In the genomic region with DNA sequence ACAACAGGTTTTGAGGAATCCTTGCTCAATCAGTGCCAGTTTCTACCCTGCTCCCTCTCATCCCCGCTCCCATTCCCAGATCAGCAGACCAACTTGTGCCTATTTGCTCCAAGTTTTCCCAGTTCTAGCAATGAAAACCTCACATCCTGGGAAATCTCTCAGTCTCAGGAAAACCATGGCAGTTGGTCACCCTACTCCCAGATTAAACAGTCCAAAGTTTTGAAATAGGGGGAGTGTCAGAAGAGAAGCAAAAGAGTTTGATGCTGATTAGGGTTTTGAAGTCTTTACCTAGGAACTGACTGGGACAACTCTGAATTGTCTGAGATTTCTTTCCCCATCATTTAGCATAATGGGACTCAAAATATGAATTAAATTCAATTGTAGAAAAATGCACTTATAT, we compare ENCODE assay signal across 3 cellular contexts.
TF ChIP-seq lines count a peak whose summit lies in the region.

No MANE protein-coding gene starts in this region.

TF ChIP-seq in liver, 16 proteins besides CTCF, POLR2A, EP300 and RAD21:
- peak; percentile 28 to 52 for TF ChIP-seq HNF4A (conservative IDR thresholded peaks at IDR 0.05)
- no peak for TF ChIP-seq ZBTB33 (IDR thresholded peaks at IDR 0.05)
- no peak for TF ChIP-seq FOXA2 (IDR thresholded peaks at IDR 0.05)
- TF ChIP-seq FOXA1 (IDR thresholded peaks at IDR 0.05), result no peak
- peak; percentile 24 for TF ChIP-seq SP1 (IDR thresholded peaks at IDR 0.05)
- TF ChIP-seq, protein P1, sequence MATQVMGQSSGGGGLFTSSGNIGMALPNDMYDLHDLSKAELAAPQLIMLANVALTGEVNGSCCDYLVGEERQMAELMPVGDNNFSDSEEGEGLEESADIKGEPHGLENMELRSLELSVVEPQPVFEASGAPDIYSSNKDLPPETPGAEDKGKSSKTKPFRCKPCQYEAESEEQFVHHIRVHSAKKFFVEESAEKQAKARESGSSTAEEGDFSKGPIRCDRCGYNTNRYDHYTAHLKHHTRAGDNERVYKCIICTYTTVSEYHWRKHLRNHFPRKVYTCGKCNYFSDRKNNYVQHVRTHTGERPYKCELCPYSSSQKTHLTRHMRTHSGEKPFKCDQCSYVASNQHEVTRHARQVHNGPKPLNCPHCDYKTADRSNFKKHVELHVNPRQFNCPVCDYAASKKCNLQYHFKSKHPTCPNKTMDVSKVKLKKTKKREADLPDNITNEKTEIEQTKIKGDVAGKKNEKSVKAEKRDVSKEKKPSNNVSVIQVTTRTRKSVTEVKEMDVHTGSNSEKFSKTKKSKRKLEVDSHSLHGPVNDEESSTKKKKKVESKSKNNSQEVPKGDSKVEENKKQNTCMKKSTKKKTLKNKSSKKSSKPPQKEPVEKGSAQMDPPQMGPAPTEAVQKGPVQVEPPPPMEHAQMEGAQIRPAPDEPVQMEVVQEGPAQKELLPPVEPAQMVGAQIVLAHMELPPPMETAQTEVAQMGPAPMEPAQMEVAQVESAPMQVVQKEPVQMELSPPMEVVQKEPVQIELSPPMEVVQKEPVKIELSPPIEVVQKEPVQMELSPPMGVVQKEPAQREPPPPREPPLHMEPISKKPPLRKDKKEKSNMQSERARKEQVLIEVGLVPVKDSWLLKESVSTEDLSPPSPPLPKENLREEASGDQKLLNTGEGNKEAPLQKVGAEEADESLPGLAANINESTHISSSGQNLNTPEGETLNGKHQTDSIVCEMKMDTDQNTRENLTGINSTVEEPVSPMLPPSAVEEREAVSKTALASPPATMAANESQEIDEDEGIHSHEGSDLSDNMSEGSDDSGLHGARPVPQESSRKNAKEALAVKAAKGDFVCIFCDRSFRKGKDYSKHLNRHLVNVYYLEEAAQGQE (IDR thresholded peaks at IDR 0.05), result no peak
- TF ChIP-seq EGR1 (IDR thresholded peaks at IDR 0.05; ENCODE audit: low read depth in 2 of 2), result no peak
- no peak for TF ChIP-seq JUND (IDR thresholded peaks at IDR 0.05)
- TF ChIP-seq TAF1 (conservative IDR thresholded peaks at IDR 0.05), result no peak
- TF ChIP-seq RXRA (IDR thresholded peaks at IDR 0.05), result peak in 1 of 2 donors; percentile 10

TF ChIP-seq in HepG2, 621 proteins besides CTCF, POLR2A, EP300 and RAD21:
- TF ChIP-seq ZNF678 (CRISPR knock-in tag; IDR thresholded peaks at IDR 0.05) (no peak), ZNF652 (CRISPR knock-in tag; IDR thresholded peaks at IDR 0.05; ENCODE audit: borderline replicate concordance, low read depth) (no peak), ZMYM4 (CRISPR knock-in tag; IDR thresholded peaks at IDR 0.05) (no peak), TGIF2 (CRISPR knock-in tag; IDR thresholded peaks at IDR 0.05) (no peak), ZNF557 (CRISPR knock-in tag; IDR thresholded peaks at IDR 0.05) (no peak), NR2F1 (CRISPR knock-in tag; IDR thresholded peaks at IDR 0.05) (no peak), ZNF510 (CRISPR knock-in tag; IDR thresholded peaks at IDR 0.05; ENCODE audit: low read depth) (no peak)
TF ChIP-seq in HepG2: peak in this region for 0.

TF ChIP-seq in H1, 55 proteins besides CTCF, POLR2A, EP300 and RAD21:
- TF ChIP-seq CBX5 (IDR thresholded peaks at IDR 0.05; ENCODE audit: low read depth, low read length) (no peak), EZH2 (IDR thresholded peaks at IDR 0.05; ENCODE audit: low read depth, low read length, severe bottlenecking) (no peak), TAF1 (IDR thresholded peaks at IDR 0.05; ENCODE audit: low read depth, low read length) (no peak), SP1 (IDR thresholded peaks at IDR 0.05; ENCODE audit: low read depth, low read length) (no peak)
- TF ChIP-seq, protein P2, sequence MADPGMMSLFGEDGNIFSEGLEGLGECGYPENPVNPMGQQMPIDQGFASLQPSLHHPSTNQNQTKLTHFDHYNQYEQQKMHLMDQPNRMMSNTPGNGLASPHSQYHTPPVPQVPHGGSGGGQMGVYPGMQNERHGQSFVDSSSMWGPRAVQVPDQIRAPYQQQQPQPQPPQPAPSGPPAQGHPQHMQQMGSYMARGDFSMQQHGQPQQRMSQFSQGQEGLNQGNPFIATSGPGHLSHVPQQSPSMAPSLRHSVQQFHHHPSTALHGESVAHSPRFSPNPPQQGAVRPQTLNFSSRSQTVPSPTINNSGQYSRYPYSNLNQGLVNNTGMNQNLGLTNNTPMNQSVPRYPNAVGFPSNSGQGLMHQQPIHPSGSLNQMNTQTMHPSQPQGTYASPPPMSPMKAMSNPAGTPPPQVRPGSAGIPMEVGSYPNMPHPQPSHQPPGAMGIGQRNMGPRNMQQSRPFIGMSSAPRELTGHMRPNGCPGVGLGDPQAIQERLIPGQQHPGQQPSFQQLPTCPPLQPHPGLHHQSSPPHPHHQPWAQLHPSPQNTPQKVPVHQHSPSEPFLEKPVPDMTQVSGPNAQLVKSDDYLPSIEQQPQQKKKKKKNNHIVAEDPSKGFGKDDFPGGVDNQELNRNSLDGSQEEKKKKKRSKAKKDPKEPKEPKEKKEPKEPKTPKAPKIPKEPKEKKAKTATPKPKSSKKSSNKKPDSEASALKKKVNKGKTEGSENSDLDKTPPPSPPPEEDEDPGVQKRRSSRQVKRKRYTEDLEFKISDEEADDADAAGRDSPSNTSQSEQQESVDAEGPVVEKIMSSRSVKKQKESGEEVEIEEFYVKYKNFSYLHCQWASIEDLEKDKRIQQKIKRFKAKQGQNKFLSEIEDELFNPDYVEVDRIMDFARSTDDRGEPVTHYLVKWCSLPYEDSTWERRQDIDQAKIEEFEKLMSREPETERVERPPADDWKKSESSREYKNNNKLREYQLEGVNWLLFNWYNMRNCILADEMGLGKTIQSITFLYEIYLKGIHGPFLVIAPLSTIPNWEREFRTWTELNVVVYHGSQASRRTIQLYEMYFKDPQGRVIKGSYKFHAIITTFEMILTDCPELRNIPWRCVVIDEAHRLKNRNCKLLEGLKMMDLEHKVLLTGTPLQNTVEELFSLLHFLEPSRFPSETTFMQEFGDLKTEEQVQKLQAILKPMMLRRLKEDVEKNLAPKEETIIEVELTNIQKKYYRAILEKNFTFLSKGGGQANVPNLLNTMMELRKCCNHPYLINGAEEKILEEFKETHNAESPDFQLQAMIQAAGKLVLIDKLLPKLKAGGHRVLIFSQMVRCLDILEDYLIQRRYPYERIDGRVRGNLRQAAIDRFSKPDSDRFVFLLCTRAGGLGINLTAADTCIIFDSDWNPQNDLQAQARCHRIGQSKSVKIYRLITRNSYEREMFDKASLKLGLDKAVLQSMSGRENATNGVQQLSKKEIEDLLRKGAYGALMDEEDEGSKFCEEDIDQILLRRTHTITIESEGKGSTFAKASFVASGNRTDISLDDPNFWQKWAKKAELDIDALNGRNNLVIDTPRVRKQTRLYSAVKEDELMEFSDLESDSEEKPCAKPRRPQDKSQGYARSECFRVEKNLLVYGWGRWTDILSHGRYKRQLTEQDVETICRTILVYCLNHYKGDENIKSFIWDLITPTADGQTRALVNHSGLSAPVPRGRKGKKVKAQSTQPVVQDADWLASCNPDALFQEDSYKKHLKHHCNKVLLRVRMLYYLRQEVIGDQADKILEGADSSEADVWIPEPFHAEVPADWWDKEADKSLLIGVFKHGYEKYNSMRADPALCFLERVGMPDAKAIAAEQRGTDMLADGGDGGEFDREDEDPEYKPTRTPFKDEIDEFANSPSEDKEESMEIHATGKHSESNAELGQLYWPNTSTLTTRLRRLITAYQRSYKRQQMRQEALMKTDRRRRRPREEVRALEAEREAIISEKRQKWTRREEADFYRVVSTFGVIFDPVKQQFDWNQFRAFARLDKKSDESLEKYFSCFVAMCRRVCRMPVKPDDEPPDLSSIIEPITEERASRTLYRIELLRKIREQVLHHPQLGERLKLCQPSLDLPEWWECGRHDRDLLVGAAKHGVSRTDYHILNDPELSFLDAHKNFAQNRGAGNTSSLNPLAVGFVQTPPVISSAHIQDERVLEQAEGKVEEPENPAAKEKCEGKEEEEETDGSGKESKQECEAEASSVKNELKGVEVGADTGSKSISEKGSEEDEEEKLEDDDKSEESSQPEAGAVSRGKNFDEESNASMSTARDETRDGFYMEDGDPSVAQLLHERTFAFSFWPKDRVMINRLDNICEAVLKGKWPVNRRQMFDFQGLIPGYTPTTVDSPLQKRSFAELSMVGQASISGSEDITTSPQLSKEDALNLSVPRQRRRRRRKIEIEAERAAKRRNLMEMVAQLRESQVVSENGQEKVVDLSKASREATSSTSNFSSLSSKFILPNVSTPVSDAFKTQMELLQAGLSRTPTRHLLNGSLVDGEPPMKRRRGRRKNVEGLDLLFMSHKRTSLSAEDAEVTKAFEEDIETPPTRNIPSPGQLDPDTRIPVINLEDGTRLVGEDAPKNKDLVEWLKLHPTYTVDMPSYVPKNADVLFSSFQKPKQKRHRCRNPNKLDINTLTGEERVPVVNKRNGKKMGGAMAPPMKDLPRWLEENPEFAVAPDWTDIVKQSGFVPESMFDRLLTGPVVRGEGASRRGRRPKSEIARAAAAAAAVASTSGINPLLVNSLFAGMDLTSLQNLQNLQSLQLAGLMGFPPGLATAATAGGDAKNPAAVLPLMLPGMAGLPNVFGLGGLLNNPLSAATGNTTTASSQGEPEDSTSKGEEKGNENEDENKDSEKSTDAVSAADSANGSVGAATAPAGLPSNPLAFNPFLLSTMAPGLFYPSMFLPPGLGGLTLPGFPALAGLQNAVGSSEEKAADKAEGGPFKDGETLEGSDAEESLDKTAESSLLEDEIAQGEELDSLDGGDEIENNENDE (IDR thresholded peaks at IDR 0.05; ENCODE audit: insufficient replicate concordance, low read length), result no peak
